Comparison of ENCODE assay signal across 8 cellular contexts in the genomic region with DNA sequence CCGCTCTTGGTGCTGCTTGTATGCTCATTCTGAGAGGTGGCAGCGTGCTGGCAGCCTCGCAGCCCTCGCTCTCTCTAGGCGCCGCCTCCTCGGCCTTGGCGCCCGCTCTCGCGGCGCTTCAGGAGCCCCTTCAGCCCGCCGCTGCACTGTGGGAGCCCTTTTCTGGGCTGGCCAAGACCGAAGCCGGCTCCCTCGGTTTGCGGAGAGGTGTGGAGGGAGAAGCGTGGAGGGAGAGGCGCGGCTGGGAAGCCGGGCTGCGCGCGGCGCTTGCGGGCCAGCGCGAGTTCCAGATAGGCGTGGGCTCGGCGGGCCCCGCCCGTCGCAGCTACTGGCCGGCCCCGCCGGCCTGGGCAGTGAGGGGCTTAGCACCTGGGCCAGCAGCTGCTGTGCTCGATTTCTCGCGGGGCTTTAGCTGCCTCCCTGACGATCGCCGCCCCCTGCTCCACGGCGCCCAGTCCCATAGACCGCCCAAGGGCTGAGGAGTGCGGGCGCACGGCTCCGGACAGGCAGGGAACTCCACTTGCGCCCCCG. TPM values are rescaled to one million over a fixed set of nuclear protein-coding genes. Genes with fewer than 3 reads are reported as not detected.
DNase-seq lines count a peak whose midpoint lies in the region; ATAC-seq, FAIRE-seq and TF ChIP-seq lines count a peak whose summit lies in the region.

No MANE protein-coding gene starts in this region.

- peaks cover 8% of the 10 kb centered on the region for H3K4me1 ChIP-seq in endothelial cell of umbilical vein (ENCODE audit: control insufficient read depth, extremely low read depth, insufficient read depth, low read length)
- H3K4me1 ChIP-seq in vagina = peaks cover 6% of the 10 kb centered on the region

- dilution Hi-C loops in endothelial cell of umbilical vein (cut with MboI; ENCODE audit: extremely low pct_ligation_motif_present, low sequenced_read_pairs) = no loop called here

- BruUV-seq in endothelial cell of umbilical vein (replicated peaks; lab: Mats Ljungman, UMichigan) = no TSS peak

- peak overlapping the region; percentile 69 for H3K9ac ChIP-seq in endothelial cell of umbilical vein (replicated peaks; ENCODE audit: extremely low read depth, insufficient read depth, low read length)

- no peaks in the 10 kb centered on the region for H3K79me2 ChIP-seq in endothelial cell of umbilical vein (ENCODE audit: control insufficient read depth, insufficient read depth, low read length)

- H3K9me1 ChIP-seq in endothelial cell of umbilical vein (replicated peaks; ENCODE audit: control insufficient read depth, extremely low read depth, insufficient read depth, low read length) = no peaks in the 10 kb centered on the region

- CTCF ChIA-PET in endothelial cell of umbilical vein (lab: Charles Lee) = interaction anchor here (1.1 to 1.6 kb wide), 2 partner anchors 107 to 223 kb away, joined by 3 to 4 read pairs; no protein-coding TSS in a partner anchor

- intact Hi-C loops in endothelial cell of umbilical vein (cut with micrococcal nuclease) (no loop called here), vagina (cut with DNase I) (loop anchor here (5.0 to 10.0 kb wide), 3 partner anchors 106 to 423 kb away; a partner anchor contains a TSS)

- peaks cover 0 to 6% (median 6%) of the 10 kb centered on the region in 4 donors for H3K4me1 Mint-ChIP-seq in naive thymus-derived CD8-positive, alpha-beta T cell

- peaks cover 0 to 2% of the 10 kb centered on the region in 2 experiments for H3K27me3 ChIP-seq in endothelial cell of umbilical vein (ENCODE audit: control insufficient read depth in 2 of 2, insufficient read depth in 2 of 2, low read length in 2 of 2)
- no peaks in the 10 kb centered on the region for H3K27me3 ChIP-seq in vagina

- H3K9me3 Mint-ChIP-seq in naive thymus-derived CD8-positive, alpha-beta T cell = peaks cover 0 to 18% (median 7%) of the 10 kb centered on the region in 9 donors

- H3K27ac ChIP-seq in endothelial cell of umbilical vein (ENCODE audit: insufficient read depth, low read depth, low read length) = no peak overlapping the region
- peak overlapping the region; percentile 71 for H3K27ac ChIP-seq in vagina

- no peak for DNase-seq in activated CD4-positive, CD25-positive, alpha-beta regulatory T cell (lab: John Stamatoyannopoulos, UW)
- peak; percentile 49 for DNase-seq in endothelial cell of umbilical vein (ENCODE audit: low read depth, low spot score)
- DNase-seq in naive thymus-derived CD8-positive, alpha-beta T cell = peak in 8 of 10 donors; percentile 16 to 62 (median 27)
- DNase-seq in vagina (ENCODE audit: extremely low spot score in 2 of 2) = no peak
- DNase-seq in effector CD4-positive, alpha-beta T cell = no peak

- H3K36me3 ChIP-seq in endothelial cell of umbilical vein (ENCODE audit: control insufficient read depth in 2 of 2, extremely low read depth in 1 of 2, insufficient read depth in 2 of 2, low read length in 2 of 2) (no peaks in the 10 kb centered on the region), vagina (no peaks in the 10 kb centered on the region)

- H2AFZ ChIP-seq in endothelial cell of umbilical vein (ENCODE audit: low read depth, low read length) = peak overlapping the region; percentile 88

- TF ChIP-seq CTCF in WI38 (IDR thresholded peaks at IDR 0.05; ENCODE audit: low read depth, low read length) = no peak
- TF ChIP-seq CTCF in endothelial cell of umbilical vein (IDR thresholded peaks at IDR 0.05; ENCODE audit: extremely low read depth in 1 of 2, insufficient read depth in 1 of 2, low read depth in 1 of 2, low read length in 2 of 2) = no peak
- no peak for TF ChIP-seq CTCF in vagina (IDR thresholded peaks at IDR 0.05)

- peak overlapping the region; percentile 61 for H3K4me3 ChIP-seq in WI38 (ENCODE audit: low read depth, low read length)
- peak overlapping the region; percentile 51 to 68 (median 61) for H3K4me3 ChIP-seq in endothelial cell of umbilical vein (replicated peaks in 1 of 3; ENCODE audit: insufficient read depth in 1 of 3, low read depth in 1 of 3, low read length in 3 of 3)
- peak overlapping the region; percentile 50 to 63 for H3K4me3 ChIP-seq in vagina

- FAIRE-seq in endothelial cell of umbilical vein (lab: Jason Lieb, UNC) = no peak

- H3K27ac Mint-ChIP-seq in naive thymus-derived CD8-positive, alpha-beta T cell = peak overlapping the region in 1 of 10 donors; percentile 40

- H3K9me3 ChIP-seq in endothelial cell of umbilical vein (replicated peaks; ENCODE audit: control insufficient read depth, insufficient read depth, low read length) = no peaks in the 10 kb centered on the region
- H3K9me3 ChIP-seq in vagina = no peaks in the 10 kb centered on the region

- H3K4me3 Mint-ChIP-seq in naive thymus-derived CD8-positive, alpha-beta T cell = peak overlapping the region; percentile 54 to 91 (median 74)

- H4K20me1 ChIP-seq in endothelial cell of umbilical vein (replicated peaks; ENCODE audit: control insufficient read depth, extremely low read depth, insufficient read depth, low read length) = no peaks in the 10 kb centered on the region

- H3K4me2 ChIP-seq in endothelial cell of umbilical vein (ENCODE audit: insufficient read depth, low read length) = peak overlapping the region; percentile 76

- ATAC-seq in activated CD4-positive, CD25-positive, alpha-beta regulatory T cell treated with anti-CD3 and anti-CD28 coated beads, Interleukin-2, amount 50 U/mL, for 24 hours = peak; percentile 76 to 89
- peak; percentile 83 to 84 for ATAC-seq in naive thymus-derived CD8-positive, alpha-beta T cell
- no peak for ATAC-seq in GM21723 (IDR thresholded peaks at IDR 0.05; ENCODE audit: unreplicated experiment)

- peaks cover 0 to 8% (median 3%) of the 10 kb centered on the region in 5 donors for H3K27me3 Mint-ChIP-seq in naive thymus-derived CD8-positive, alpha-beta T cell

- POLR2A ChIA-PET in endothelial cell of umbilical vein (lab: Charles Lee) = interaction anchor here (1.2 kb wide), 1 partner anchor 90 kb away, joined by 4 read pairs; no protein-coding TSS in a partner anchor
- POLR2A ChIA-PET in naive thymus-derived CD8-positive, alpha-beta T cell (lab: Charles Lee) = interaction anchor here (1.0 to 1.3 kb wide), 2 partner anchors 9 to 19 kb away, joined by 4 read pairs; a partner anchor contains a TSS

- H3K36me3 Mint-ChIP-seq in naive thymus-derived CD8-positive, alpha-beta T cell = peaks cover 0 to 11% (median 3%) of the 10 kb centered on the region in 3 donors

- TF ChIP-seq POLR2A in endothelial cell of umbilical vein (IDR thresholded peaks at IDR 0.05; ENCODE audit: low read depth, low read length) (no peak), vagina (IDR thresholded peaks at IDR 0.05) (no peak)

TF ChIP-seq in endothelial cell of umbilical vein, 7 proteins besides CTCF, POLR2A, EP300 and RAD21:
- TF ChIP-seq POLR2AphosphoS5 (IDR thresholded peaks at IDR 0.05; ENCODE audit: insufficient read depth, low read depth, low read length) = no peak
- TF ChIP-seq EZH2 (IDR thresholded peaks at IDR 0.05; ENCODE audit: borderline replicate concordance, low read depth, low read length, severe bottlenecking) = no peak
- TF ChIP-seq FOS (IDR thresholded peaks at IDR 0.05; ENCODE audit: borderline replicate concordance, insufficient read depth, low read length) = no peak
- TF ChIP-seq, protein P1, sequence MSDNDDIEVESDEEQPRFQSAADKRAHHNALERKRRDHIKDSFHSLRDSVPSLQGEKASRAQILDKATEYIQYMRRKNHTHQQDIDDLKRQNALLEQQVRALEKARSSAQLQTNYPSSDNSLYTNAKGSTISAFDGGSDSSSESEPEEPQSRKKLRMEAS (IDR thresholded peaks at IDR 0.05; ENCODE audit: insufficient read depth, insufficient read length) = no peak
- no peak for TF ChIP-seq JUN (IDR thresholded peaks at IDR 0.05; ENCODE audit: borderline replicate concordance, insufficient read depth, insufficient read length, low read depth)
- no peak for TF ChIP-seq MYC (IDR thresholded peaks at IDR 0.05; ENCODE audit: low read depth, low read length)
- no peak for TF ChIP-seq GATA2 (IDR thresholded peaks at IDR 0.05; ENCODE audit: insufficient read depth, insufficient read length, low read depth, low read length)

RNA-seq across cellular contexts. Expression of a gene that starts 19.5 kb away (rescaled TPM):
- total RNA-seq in endothelial cell of umbilical vein (11.3 and 11.5 TPM in 2 replicates), vagina (28.7 TPM)
- 4.3 and 4.8 TPM in 2 replicates for polyA plus RNA-seq in endothelial cell of umbilical vein
- polyA plus RNA-seq in endothelial cell of umbilical vein (2011; cell fraction: cytosol; rRNA removed) = 4.2 and 4.8 TPM in 2 replicates
- 5.7 and 7.6 TPM in 2 replicates for polyA plus RNA-seq in endothelial cell of umbilical vein (2011; cell fraction: nucleus; rRNA removed)
- polyA plus RNA-seq in endothelial cell of umbilical vein (2012) = 8.2 and 9.5 TPM in 2 replicates
- 5.5 and 5.7 TPM in 2 replicates for polyA minus RNA-seq in endothelial cell of umbilical vein
- polyA minus RNA-seq in endothelial cell of umbilical vein (2011; cell fraction: cytosol; rRNA and poly(A)+ RNA removed) = 7.6 TPM
- polyA minus RNA-seq in endothelial cell of umbilical vein (2011; cell fraction: nucleus; rRNA and poly(A)+ RNA removed) = 4.0 and 4.5 TPM in 2 replicates
- 10 to 100 TPM; 22.2 to 24.6 TPM for total RNA-seq in naive thymus-derived CD8-positive, alpha-beta T cell
- polyA plus RNA-seq in naive thymus-derived CD8-positive, alpha-beta T cell = 1 to 10 TPM; 4.8 to 5.6 (median 4.9) TPM

Comparison
In these comparisons a context has a peak if more than half of its experiments do, and no peak if none do; other contexts are left out.
1. DNase-seq: peak in endothelial cell of umbilical vein (single experiment) and naive thymus-derived CD8-positive, alpha-beta T cell (8 of 10); none in activated CD4-positive, CD25-positive, alpha-beta regulatory T cell (0 of 4), vagina (0 of 2) and effector CD4-positive, alpha-beta T cell (single experiment).
2. Peak in every context shown above with its lines, with median percentiles within 50 percentile points of each other: H3K4me3 ChIP-seq.